In genomic region chr19:44746946-44747738, GRCh38 we compare ENCODE assay signal across 8 cellular contexts. TPM values are rescaled to one million over a fixed set of nuclear protein-coding genes. Genes with fewer than 3 reads are reported as not detected.
DNase-seq lines count a peak whose midpoint lies in the region; ATAC-seq and TF ChIP-seq lines count a peak whose summit lies in the region.

No MANE protein-coding gene starts in this region.

- CTCF ChIA-PET in activated CD4-positive, alpha-beta T cell treated with anti-CD3 and anti-CD28 coated beads, Interleukin-2, amount 10 ng/mL, durations not matched to agents 7 days and 5 days (lab: Charles Lee): no interaction called here

- peak overlapping the region; percentile 88 for H3K27ac Mint-ChIP-seq in activated CD4-positive, alpha-beta T cell treated with anti-CD3 and anti-CD28 coated beads, Interleukin-2, amount 10 ng/mL, durations not matched to agents 7 days and 5 days

- peaks cover 28% of the 10 kb centered on the region for H3K36me3 Mint-ChIP-seq in activated CD4-positive, alpha-beta T cell treated with anti-CD3 and anti-CD28 coated beads, Interleukin-2, amount 10 ng/mL, durations not matched to agents 7 days and 5 days (ENCODE audit: low read depth)

- ATAC-seq in GM21825 (IDR thresholded peaks at IDR 0.05; ENCODE audit: unreplicated experiment) (peak; percentile 48), left lung (peak; percentile 93)

- peaks cover 48 to 80% of the 10 kb centered on the region in 2 donors for H3K4me1 ChIP-seq in left lung

- POLR2A ChIA-PET in activated CD4-positive, alpha-beta T cell treated with anti-CD3 and anti-CD28 coated beads, Interleukin-2, amount 10 ng/mL, durations not matched to agents 7 days and 5 days (lab: Charles Lee): no interaction called here

- H3K9me3 Mint-ChIP-seq in activated CD4-positive, alpha-beta T cell treated with anti-CD3 and anti-CD28 coated beads, Interleukin-2, amount 10 ng/mL, durations not matched to agents 7 days and 5 days: no peaks in the 10 kb centered on the region

- no peaks in the 10 kb centered on the region for H3K27me3 ChIP-seq in left lung

- H3K4me3 ChIP-seq in coronary artery (peak overlapping the region; percentile 75), left lung (peak overlapping the region; percentile 60 to 83)

- H3K4me1 Mint-ChIP-seq in activated CD4-positive, alpha-beta T cell treated with anti-CD3 and anti-CD28 coated beads, Interleukin-2, amount 10 ng/mL, durations not matched to agents 7 days and 5 days: peaks cover 51% of the 10 kb centered on the region

- H3K27ac ChIP-seq in coronary artery (peak overlapping the region; percentile 84 to 92), left lung (peak overlapping the region; percentile 93 to 97)

- DNase-seq in DMS153 treated with DMSO at 0.1 percent for 48 hours (lab: John Stamatoyannopoulos, UW; ENCODE audit: unreplicated experiment): peak; percentile 38
- peak; percentile 12 for DNase-seq in NCI-H2029 treated with DMSO at 0.1 percent for 48 hours (lab: John Stamatoyannopoulos, UW)
- DNase-seq in activated CD4-positive, alpha-beta T cell treated with anti-CD3 and anti-CD28 coated beads, Interleukin-2, amount 10 ng/mL, durations not matched to agents 7 days and 5 days: peak; percentile 82
- DNase-seq in coronary artery (ENCODE audit: low spot score): peak; percentile 98
- peak; percentile 97 to 98 for DNase-seq in left lung
- peak; percentile 88 to 89 for DNase-seq in stimulated activated CD4-positive, alpha-beta T cell treated with anti-CD3 and anti-CD28 coated beads, Interleukin-2, amount 100 ng/mL, for 48 hours
- no peak for DNase-seq in NCI-H524 treated with DMSO at 0.1 percent for 48 hours (lab: John Stamatoyannopoulos, UW)

- no peaks in the 10 kb centered on the region for H3K9me3 ChIP-seq in left lung

- H3K36me3 ChIP-seq in left lung: peaks cover 0 to 25% of the 10 kb centered on the region in 2 donors

- peaks cover 4% of the 10 kb centered on the region for H3K27me3 Mint-ChIP-seq in activated CD4-positive, alpha-beta T cell treated with anti-CD3 and anti-CD28 coated beads, Interleukin-2, amount 10 ng/mL, durations not matched to agents 7 days and 5 days

- intact Hi-C loops in left lung (cut with DNase I): no loop called here

- H3K4me3 Mint-ChIP-seq in activated CD4-positive, alpha-beta T cell treated with anti-CD3 and anti-CD28 coated beads, Interleukin-2, amount 10 ng/mL, durations not matched to agents 7 days and 5 days: peak overlapping the region; percentile 81

- TF ChIP-seq CTCF in coronary artery (IDR thresholded peaks at IDR 0.05): no peak
- no peak for TF ChIP-seq CTCF in left lung (IDR thresholded peaks at IDR 0.05)

RNA-seq across cellular contexts. Expression of gene BCL3, which starts 1.4 kb away (rescaled TPM):
- 10 to 100 TPM; 38.7 to 40.2 TPM for total RNA-seq in activated CD4-positive, alpha-beta T cell treated with anti-CD3 and anti-CD28 coated beads, Interleukin-2, amount 10 ng/mL, durations not matched to agents 7 days and 5 days
- 10 to 100 TPM; 48.2 to 79.9 TPM for total RNA-seq in left lung

RNA-seq across cellular contexts. Expression of gene CBLC, which starts 30.5 kb away (rescaled TPM):
- not detected for total RNA-seq in activated CD4-positive, alpha-beta T cell treated with anti-CD3 and anti-CD28 coated beads, Interleukin-2, amount 10 ng/mL, durations not matched to agents 7 days and 5 days
- total RNA-seq in left lung: 1 to 10 TPM; 5.2 to 6.1 TPM

RNA-seq across cellular contexts. Expression of gene CEACAM16, which starts 48.2 kb away (rescaled TPM):
- not detected for total RNA-seq in activated CD4-positive, alpha-beta T cell treated with anti-CD3 and anti-CD28 coated beads, Interleukin-2, amount 10 ng/mL, durations not matched to agents 7 days and 5 days
- total RNA-seq in left lung: under 1 TPM in 1 of 2 donors, not detected in 1; 0.20 TPM

Comparison
In these comparisons a context has a peak if more than half of its experiments do, and no peak if none do; other contexts are left out.
1. RNA of gene CBLC, which starts 30.5 kb away (total RNA-seq): 5.2 to 6.1 TPM in left lung; not detected in activated CD4-positive, alpha-beta T cell treated with anti-CD3 and anti-CD28 coated beads, Interleukin-2, amount 10 ng/mL, durations not matched to agents 7 days and 5 days; every median in the first group is over 4 times any median in the second.